18 cellular contexts compared by ENCODE assay signal in genomic region chr17:57311281-57312216, GRCh38. TPM values are rescaled to one million over a fixed set of nuclear protein-coding genes. Genes with fewer than 3 reads are reported as not detected.
A peak's percentile ranks its signal among the peaks of the same experiment; 100 is the strongest.
DNase-seq lines count a peak whose midpoint lies in the region; ATAC-seq and TF ChIP-seq lines count a peak whose summit lies in the region.
"Had no signal": no experiment of that assay in that cellular context is flagged by ENCODE, and none has a peak within 500 bp of the region (broad histone marks: within the 10 kb centered on the region; RNA-seq: fewer than 3 reads in every experiment).

No MANE protein-coding gene starts in this region.

- peaks cover 61% of the 10 kb centered on the region for H3K79me2 ChIP-seq in KMS-11 (ENCODE audit: insufficient read depth, low read depth)

- no peak overlapping the region for H3K4me3 Mint-ChIP-seq in mesothelial cell of epicardium
- H3K4me3 Mint-ChIP-seq: activated T-cell treated with anti-CD3 and anti-CD28 coated beads, Interleukin-2, amount 50 U/mL, for 72 hours had no signal

- H3K27ac ChIP-seq in KMS-11 (peak overlapping the region; percentile 27; the same call in 1 of the 2 replicates), RWPE2 (ENCODE audit: poor library complexity, severe bottlenecking) (no peak overlapping the region)
- H3K27ac ChIP-seq: 22Rv1, WERI-Rb-1 had no signal

- H2AFZ ChIP-seq in KMS-11 (ENCODE audit: low read depth), result no peak overlapping the region

- H3K27me3 ChIP-seq in KMS-11 (ENCODE audit: insufficient read depth, low read depth) (no peaks in the 10 kb centered on the region), RWPE2 (ENCODE audit: insufficient read depth, poor library complexity, severe bottlenecking) (no peaks in the 10 kb centered on the region)

- peak overlapping the region; percentile 8 for H3K27ac Mint-ChIP-seq in mesothelial cell of epicardium
- H3K27ac Mint-ChIP-seq: activated T-cell treated with anti-CD3 and anti-CD28 coated beads, Interleukin-2, amount 50 U/mL, for 72 hours had no signal

- peaks cover 23% of the 10 kb centered on the region for H4K20me1 ChIP-seq in KMS-11 (ENCODE audit: insufficient read depth)

- H3K4me1 Mint-ChIP-seq in mesothelial cell of epicardium, result no peaks in the 10 kb centered on the region

- H3K4me2 ChIP-seq in KMS-11, result peak overlapping the region; percentile 34; the same call in 1 of the 2 replicates

- H3K27me3 Mint-ChIP-seq in mesothelial cell of epicardium (ENCODE audit: low read depth), result no peaks in the 10 kb centered on the region

- peaks cover 12% of the 10 kb centered on the region for H3K36me3 Mint-ChIP-seq in mesothelial cell of epicardium

- H3K4me3 ChIP-seq in KMS-11 (IDR thresholded peaks at IDR 0.05; ENCODE audit: insufficient read depth, low read depth, low read length), result no peak overlapping the region
- H3K4me3 ChIP-seq in RWPE2 (ENCODE audit: severe bottlenecking), result no peak overlapping the region

- DNase-seq in NCI-H1417 (lab: John Stamatoyannopoulos, UW) (peak in 2 of 3 experiments; percentile 20 to 40), NCI-H1417 treated with DMSO at 0.1 percent for 48 hours (lab: John Stamatoyannopoulos, UW) (no peak), RWPE2 (ENCODE audit: low spot score) (no peak), mesothelial cell of epicardium (ENCODE audit: low spot score in 2 of 2, unreplicated experiment in 2 of 2) (no peak)
- DNase-seq: activated T-cell treated with anti-CD3 and anti-CD28 coated beads, Interleukin-2, amount 50 U/mL, for 72 hours; kidney; mesendoderm; NCI-H187 treated with DMSO at 0.1 percent for 48 hours; Right ventricle myocardium superior; stimulated activated CD4-positive, alpha-beta T cell treated with anti-CD3 and anti-CD28 coated beads, Interleukin-15, amount 100 ng/mL, for 24 hours; stimulated activated naive CD8-positive, alpha-beta T cell treated with anti-CD3 and anti-CD28 coated beads, Interleukin-15, Interleukin-2, amounts not matched to agents 100 U/mL and 50 U/mL, for 24 hours; T-helper 1 cell; WERI-Rb-1 had no signal

- H3K9me3 ChIP-seq in RWPE2 (ENCODE audit: severe bottlenecking), result no peaks in the 10 kb centered on the region

- no peak for TF ChIP-seq CTCF in KMS-11 (conservative IDR thresholded peaks at IDR 0.05; ENCODE audit: low read depth, low read length)
- no peak for TF ChIP-seq CTCF in RWPE2 (IDR thresholded peaks at IDR 0.05; ENCODE audit: poor library complexity, severe bottlenecking)
- TF ChIP-seq CTCF in mesothelial cell of epicardium (IDR thresholded peaks at IDR 0.05; ENCODE audit: unreplicated experiment), result no peak

- H3K36me3 ChIP-seq in KMS-11 (ENCODE audit: insufficient read depth), result no peaks in the 10 kb centered on the region; the same call in 1 of the 2 replicates
- peaks cover 4% of the 10 kb centered on the region for H3K36me3 ChIP-seq in RWPE2 (ENCODE audit: low read depth)

- no peak overlapping the region for H3K9ac ChIP-seq in KMS-11

- ATAC-seq in RWPE2 (ENCODE audit: low read depth), result peak; percentile 24; the same call in 2 of the 3 replicates
- ATAC-seq in HG03469 (IDR thresholded peaks at IDR 0.05; ENCODE audit: unreplicated experiment), result no peak
- no peak for ATAC-seq in GM19324 (IDR thresholded peaks at IDR 0.05; ENCODE audit: low FRiP score, unreplicated experiment)
- ATAC-seq in GM18867 (IDR thresholded peaks at IDR 0.05; ENCODE audit: unreplicated experiment), result no peak
- ATAC-seq: activated T-cell treated with anti-CD3 and anti-CD28 coated beads, Interleukin-2, amount 50 U/mL, for 72 hours; stimulated activated naive CD8-positive, alpha-beta T cell treated with anti-CD3 and anti-CD28 coated beads, Interleukin-15, Interleukin-2, amounts not matched to agents 100 U/mL and 50 U/mL, for 24 hours had no signal

- no peaks in the 10 kb centered on the region for H3K9me3 Mint-ChIP-seq in mesothelial cell of epicardium
- H3K9me3 Mint-ChIP-seq: activated T-cell treated with anti-CD3 and anti-CD28 coated beads, Interleukin-2, amount 50 U/mL, for 72 hours had no signal

- H3K4me1 ChIP-seq in KMS-11 (ENCODE audit: low read depth, poor library complexity, severe bottlenecking) (peaks cover 58% of the 10 kb centered on the region), RWPE2 (ENCODE audit: insufficient read depth, poor library complexity, severe bottlenecking) (peaks cover 18% of the 10 kb centered on the region)

RNA-seq across cellular contexts. Expression of gene MSI2, which starts 55.2 kb away (rescaled TPM):
- total RNA-seq in mesothelial cell of epicardium, result 136 to 144 TPM (median 140 TPM) in 3 replicates

Comparison
In these comparisons a context has a peak if more than half of its experiments do, and no peak if none do; other contexts are left out.
1. DNase-seq: peak in NCI-H1417 (2 of 3); none in NCI-H1417 treated with DMSO at 0.1 percent for 48 hours (single experiment), RWPE2 (single experiment) and mesothelial cell of epicardium (0 of 2).